ENCODE assay signal across 20 cellular contexts in the genomic region with DNA sequence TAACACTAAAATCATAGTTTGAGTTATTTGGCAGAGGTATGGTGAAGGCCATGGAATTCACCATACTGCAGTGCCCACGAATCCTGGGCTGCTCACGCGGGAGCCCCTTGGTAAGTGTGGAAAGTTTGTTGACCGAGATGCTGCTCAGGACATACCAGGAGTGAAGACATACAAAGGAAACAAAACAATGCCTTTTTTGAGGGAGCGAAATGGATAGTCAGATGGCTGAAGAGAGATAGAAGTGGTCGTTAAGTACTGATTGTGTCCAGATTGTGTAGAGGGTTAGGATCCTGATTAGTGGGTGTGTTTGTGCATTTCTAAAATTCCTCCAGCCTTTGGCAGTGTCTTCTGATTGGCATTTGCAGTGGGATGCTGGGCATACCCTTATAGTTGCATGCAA.
DNase-seq lines count a peak whose midpoint lies in the region; FAIRE-seq and TF ChIP-seq lines count a peak whose summit lies in the region.
"Had no signal": no experiment of that assay in that cellular context is flagged by ENCODE, and none has a peak within 500 bp of the region (broad histone marks: within the 10 kb centered on the region; RNA-seq: fewer than 3 reads in every experiment).

No MANE protein-coding gene starts in this region.

- DNase-seq in GM12892 (ENCODE audit: insufficient read length): no peak
- DNase-seq in Karpas-422: no peak
- no peak for DNase-seq in nephron progenitor cell
- no peak for DNase-seq in sigmoid colon
- DNase-seq in NOMO-1 (lab: John Stamatoyannopoulos, UW; ENCODE audit: unreplicated experiment in 2 of 2): no peak
- DNase-seq in activated effector memory CD4-positive, alpha-beta T cell treated with anti-CD3 and anti-CD28 coated beads, Interleukin-2, amount 50 U/mL, for 16 hours: no peak
- DNase-seq: 8988T; ACHN; C1 segment of cervical spinal cord; Calu3; CD4-positive, alpha-beta memory T cell; COR-L47; DMS53; DMS79 treated with DMSO at 0.1 percent for 48 hours; GF-D8; H7; HCEC 1CT had no signal

- no peaks in the 10 kb centered on the region for H3K9me2 ChIP-seq in Karpas-422 (replicated peaks; ENCODE audit: insufficient read depth, low read length)

- 0 out of 2 replicates have a peak, but pooled peaks cover 3% of the 10 kb centered on the region for H3K36me3 ChIP-seq in Karpas-422 (ENCODE audit: insufficient read depth, low read length)
- peaks cover 0 to 4% (median 0%) of the 10 kb centered on the region in 4 donors for H3K36me3 ChIP-seq in sigmoid colon

- H3K27ac ChIP-seq in Karpas-422 (ENCODE audit: low read length) (peak overlapping the region; percentile 91), sigmoid colon (no peak overlapping the region)
- H3K27ac ChIP-seq: A549 had no signal

- peak overlapping the region; percentile 25; the same call in 1 of the 2 replicates for H3K9ac ChIP-seq in Karpas-422 (ENCODE audit: low read length)

- TF ChIP-seq POLR2A in GM12892 (IDR thresholded peaks at IDR 0.05; ENCODE audit: low read depth, low read length) (no peak), sigmoid colon (IDR thresholded peaks at IDR 0.05) (no peak)

- H3K9me3 ChIP-seq in Karpas-422 (ENCODE audit: low read length): no peaks in the 10 kb centered on the region
- no peaks in the 10 kb centered on the region for H3K9me3 ChIP-seq in sigmoid colon
- H3K9me3 ChIP-seq: A549 had no signal

- intact Hi-C loops in sigmoid colon (cut with DNase I): no loop called here

- FAIRE-seq in GM12892 (lab: Jason Lieb, UNC): peak; percentile 27
- FAIRE-seq: A549, GM12891, H1 had no signal

- H3K79me2 ChIP-seq in Karpas-422 (ENCODE audit: low read length): peaks cover 91% of the 10 kb centered on the region

- H3K27me3 ChIP-seq in Karpas-422 (ENCODE audit: low read length) (no peaks in the 10 kb centered on the region), sigmoid colon (no peaks in the 10 kb centered on the region)

- peaks cover 45% of the 10 kb centered on the region for H3K4me1 Mint-ChIP-seq in nephron progenitor cell
- H3K4me1 Mint-ChIP-seq: CD4-positive, alpha-beta memory T cell had no signal

- H3K36me3 Mint-ChIP-seq in nephron progenitor cell (ENCODE audit: low read depth): peaks cover 87% of the 10 kb centered on the region
- H3K36me3 Mint-ChIP-seq: CD4-positive, alpha-beta memory T cell had no signal

- H3K9me3 Mint-ChIP-seq in nephron progenitor cell: no peaks in the 10 kb centered on the region
- H3K9me3 Mint-ChIP-seq: CD4-positive, alpha-beta memory T cell had no signal

- H3K4me3 Mint-ChIP-seq in nephron progenitor cell: no peak overlapping the region
- H3K4me3 Mint-ChIP-seq: CD4-positive, alpha-beta memory T cell had no signal

- H3K4me3 ChIP-seq in Karpas-422 (ENCODE audit: low read length) (peak overlapping the region; percentile 32; the same call in 1 of the 2 replicates), sigmoid colon (no peak overlapping the region)
- H3K4me3 ChIP-seq: A549 had no signal

- TF ChIP-seq CTCF in nephron progenitor cell (IDR thresholded peaks at IDR 0.05) (no peak), sigmoid colon (IDR thresholded peaks at IDR 0.05) (no peak)

- H3K27ac Mint-ChIP-seq in nephron progenitor cell: peak overlapping the region; percentile 80

- H2AFZ ChIP-seq in Karpas-422 (ENCODE audit: low read length): no peak overlapping the region

- H3K4me1 ChIP-seq in Karpas-422 (ENCODE audit: low read length): peaks cover 83% of the 10 kb centered on the region
- no peaks in the 10 kb centered on the region for H3K4me1 ChIP-seq in sigmoid colon
- H3K4me1 ChIP-seq: A549 had no signal

- TF ChIP-seq EP300 in sigmoid colon (IDR thresholded peaks at IDR 0.05): no peak

- 90 to 92% methylated on average over 6 of the region's 6 CpGs for WGBS in sigmoid colon, 2 donors

- H3K27me3 Mint-ChIP-seq in nephron progenitor cell (ENCODE audit: low read depth, poor library complexity): no peaks in the 10 kb centered on the region

- peak overlapping the region; percentile 74 for H3K4me2 ChIP-seq in Karpas-422 (ENCODE audit: low read depth, low read length, poor library complexity, severe bottlenecking)
- H3K4me2 ChIP-seq: A549 had no signal

- H4K20me1 ChIP-seq in Karpas-422 (ENCODE audit: insufficient read depth, low read depth, low read length): no peaks in the 10 kb centered on the region
